8 cellular contexts compared by ENCODE assay signal in genomic region chr6:36598326-36598725, GRCh38. TPM values are rescaled to one million over a fixed set of nuclear protein-coding genes. Genes with fewer than 3 reads are reported as not detected.
A peak's percentile ranks its signal among the peaks of the same experiment; 100 is the strongest.
DNase-seq lines count a peak whose midpoint lies in the region; ATAC-seq and TF ChIP-seq lines count a peak whose summit lies in the region.

No MANE protein-coding gene starts in this region.

- in situ Hi-C loops in ACHN (cut with HindIII; ENCODE audit: low pct_ligation_motif_present, low pct_unique_long_range_greater_than_20kb, low sequenced_read_pairs), result no loop called here

- no peak overlapping the region for H3K27ac ChIP-seq in duodenal mucosa (ENCODE audit: low read depth, low read length)

- H3K36me3 Mint-ChIP-seq in natural killer cell treated with Interleukin-12 subunit alpha and Interleukin-12 subunit beta and Interleukin-15 and Interleukin-18, amount 100 ng/mL, for 72 hours, result peaks cover 74% of the 10 kb centered on the region

- no peaks in the 10 kb centered on the region for H3K9me3 ChIP-seq in duodenal mucosa (ENCODE audit: control insufficient read depth in 1 of 2, low read length in 2 of 2)

- no peak for DNase-seq in AG09309 (ENCODE audit: low read depth)
- DNase-seq in LNCaP clone FGC (ENCODE audit: low read depth), result no peak
- no peak for DNase-seq in natural killer cell treated with Interleukin-12 subunit alpha and Interleukin-12 subunit beta and Interleukin-15 and Interleukin-18, amount 100 ng/mL, for 72 hours (ENCODE audit: low spot score)
- no peak for DNase-seq in ACHN
- no peak for DNase-seq in NK-92 treated with Interleukin-12 subunit alpha and Interleukin-12 subunit beta, amount 100 ng/mL, for 24 hours (lab: John Stamatoyannopoulos, UW)

- no peaks in the 10 kb centered on the region for H3K9me3 Mint-ChIP-seq in natural killer cell treated with Interleukin-12 subunit alpha and Interleukin-12 subunit beta and Interleukin-15 and Interleukin-18, amount 100 ng/mL, for 72 hours

- H3K27me3 ChIP-seq in duodenal mucosa (ENCODE audit: control insufficient read depth in 1 of 2, insufficient read depth in 2 of 2, low read length in 2 of 2), result no peaks in the 10 kb centered on the region

- peak overlapping the region; percentile 97 to 98 for H3K27ac Mint-ChIP-seq in natural killer cell treated with Interleukin-12 subunit alpha and Interleukin-12 subunit beta and Interleukin-15 and Interleukin-18, amount 100 ng/mL, for 72 hours

- peaks cover 50 to 61% of the 10 kb centered on the region in 2 donors for H3K36me3 ChIP-seq in duodenal mucosa (ENCODE audit: control insufficient read depth in 1 of 2, insufficient read depth in 2 of 2, low read length in 2 of 2)

- H3K4me3 ChIP-seq in AG09309 (ENCODE audit: control insufficient read depth, low read depth, low read length) (peak overlapping the region; percentile 77), LNCaP clone FGC (ENCODE audit: low read depth, low read length) (0 out of 2 replicates have a peak overlapping the region, but pooled peaks have one; percentile 0), duodenal mucosa (ENCODE audit: low read depth in 1 of 2, low read length in 2 of 2) (peak overlapping the region; percentile 65 to 92)

- ATAC-seq in natural killer cell treated with Interleukin-12 subunit alpha and Interleukin-12 subunit beta and Interleukin-15 and Interleukin-18, amount 100 ng/mL, for 72 hours, result no peak
- ATAC-seq in GM18511 (IDR thresholded peaks at IDR 0.05; ENCODE audit: unreplicated experiment) (no peak), HG02642 (IDR thresholded peaks at IDR 0.05; ENCODE audit: poor library complexity, unreplicated experiment) (no peak)

- H3K4me3 Mint-ChIP-seq in natural killer cell treated with Interleukin-12 subunit alpha and Interleukin-12 subunit beta and Interleukin-15 and Interleukin-18, amount 100 ng/mL, for 72 hours, result peak overlapping the region; percentile 93

- peaks cover 49 to 57% of the 10 kb centered on the region in 2 donors for H3K4me1 ChIP-seq in duodenal mucosa (ENCODE audit: control insufficient read depth in 1 of 2, insufficient read depth in 2 of 2, low read length in 2 of 2)

- H3K4me1 Mint-ChIP-seq in natural killer cell treated with Interleukin-12 subunit alpha and Interleukin-12 subunit beta and Interleukin-15 and Interleukin-18, amount 100 ng/mL, for 72 hours (ENCODE audit: low read depth in 2 of 2), result peaks cover 51 to 78% of the 10 kb centered on the region in 2 donors

- peak overlapping the region in 1 of 2 donors; percentile 45 for H3K9ac ChIP-seq in duodenal mucosa (ENCODE audit: low read depth in 1 of 2, low read length in 2 of 2)

- H3K27me3 Mint-ChIP-seq in natural killer cell treated with Interleukin-12 subunit alpha and Interleukin-12 subunit beta and Interleukin-15 and Interleukin-18, amount 100 ng/mL, for 72 hours, result no peaks in the 10 kb centered on the region

- TF ChIP-seq CTCF in AG09309 (IDR thresholded peaks at IDR 0.05; ENCODE audit: control insufficient read depth, insufficient read depth, low read depth, low read length, missing control alignments) (no peak), LNCaP clone FGC (IDR thresholded peaks at IDR 0.05; ENCODE audit: control insufficient read depth, extremely low read depth, insufficient read depth) (no peak)

RNA-seq across cellular contexts. Expression of gene SRSF3, which starts 4.2 kb away (rescaled TPM):
- total RNA-seq in natural killer cell treated with Interleukin-12 subunit alpha and Interleukin-12 subunit beta and Interleukin-15 and Interleukin-18, amount 100 ng/mL, for 72 hours, result 100 to 1,000 TPM; 455 to 498 TPM

RNA-seq across cellular contexts. Expression of gene STK38, which starts 51.0 kb away (rescaled TPM):
- total RNA-seq in natural killer cell treated with Interleukin-12 subunit alpha and Interleukin-12 subunit beta and Interleukin-15 and Interleukin-18, amount 100 ng/mL, for 72 hours, result 10 to 100 TPM; 26.4 to 32.5 TPM

Comparison
In these comparisons a context has a peak if more than half of its experiments do, and no peak if none do; other contexts are left out.
1. H3K4me3 ChIP-seq: peak in every context shown above with its lines; median percentile 78 in duodenal mucosa; 77 in AG09309; 0 in LNCaP clone FGC.